In the genomic region with DNA sequence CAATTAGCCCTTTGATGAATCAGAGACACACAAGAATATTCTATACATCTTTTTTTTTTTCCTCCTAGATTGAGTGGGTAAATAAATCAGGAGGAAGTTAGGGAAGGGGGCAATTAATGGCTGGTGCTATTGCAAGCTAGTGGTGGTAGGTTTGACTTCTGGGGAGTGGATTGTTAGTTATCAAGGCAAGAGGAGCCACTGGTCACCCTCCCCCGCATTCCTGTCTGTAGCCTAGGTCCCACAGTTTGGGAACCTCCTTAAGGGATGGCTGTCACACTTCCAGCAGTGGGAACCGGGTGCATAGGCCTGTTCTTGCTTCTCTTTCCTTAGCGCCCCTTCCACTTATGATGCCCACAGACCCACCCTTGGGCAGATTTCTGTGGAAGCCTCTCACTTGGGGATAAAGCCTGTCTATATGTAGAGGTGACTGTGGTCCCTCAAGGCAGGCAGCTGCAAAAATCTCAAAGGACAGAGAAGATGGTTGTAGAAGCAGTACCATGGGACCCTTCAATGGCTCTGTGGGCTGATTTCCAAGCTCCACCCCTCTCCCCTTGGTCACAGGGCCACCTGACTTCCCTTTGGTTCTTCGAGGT, we compare ENCODE assay signal across 25 cellular contexts. TPM values are rescaled to one million over a fixed set of nuclear protein-coding genes. Genes with fewer than 3 reads are reported as not detected.
DNase-seq lines count a peak whose midpoint lies in the region; ATAC-seq and TF ChIP-seq lines count a peak whose summit lies in the region.
"Had no signal": no experiment of that assay in that cellular context is flagged by ENCODE, and none has a peak within 500 bp of the region (broad histone marks: within the 10 kb centered on the region; RNA-seq: fewer than 3 reads in every experiment).

No MANE protein-coding gene starts in this region.

- H3K4me3 Mint-ChIP-seq in nephron: peak overlapping the region; percentile 34 to 59 (median 46)
- peak overlapping the region; percentile 49 for H3K4me3 Mint-ChIP-seq in type B pancreatic cell
- H3K4me3 Mint-ChIP-seq: H9, HFFc6 had no signal

- no peaks in the 10 kb centered on the region for H3K36me3 Mint-ChIP-seq in nephron (ENCODE audit: low read depth)
- no peaks in the 10 kb centered on the region for H3K36me3 Mint-ChIP-seq in type B pancreatic cell

- H3K79me2 ChIP-seq in OCI-LY7 (ENCODE audit: insufficient read depth, low read depth, low read length): peaks cover 13% of the 10 kb centered on the region; the same call in 1 of the 2 replicates

- CTCF ChIA-PET in OCI-LY7 (lab: Charles Lee; ENCODE audit: unreplicated experiment): no interaction called here

- H3K4me1 ChIP-seq in OCI-LY7 (ENCODE audit: insufficient read depth, low read length, poor library complexity, severe bottlenecking): peaks cover 37% of the 10 kb centered on the region

- H3K27ac ChIP-seq in OCI-LY7 (ENCODE audit: low read depth, low read length, poor library complexity, severe bottlenecking): no peak overlapping the region
- H3K27ac ChIP-seq: C4-2B, HL-60 had no signal

- H2AFZ ChIP-seq in OCI-LY7 (ENCODE audit: low read length): no peak overlapping the region

- H3K4me1 Mint-ChIP-seq in nephron: peaks cover 21% of the 10 kb centered on the region
- peaks cover 20% of the 10 kb centered on the region for H3K4me1 Mint-ChIP-seq in type B pancreatic cell (ENCODE audit: unreplicated experiment)

- H3K27ac Mint-ChIP-seq in nephron (no peak overlapping the region), type B pancreatic cell (no peak overlapping the region)
- H3K27ac Mint-ChIP-seq: H9, HFFc6 had no signal

- BruUV-seq in OCI-LY7 (replicated peaks; lab: Mats Ljungman, UMichigan): no TSS peak

- H3K27me3 Mint-ChIP-seq in nephron (ENCODE audit: low read depth): peaks cover 3% of the 10 kb centered on the region
- H3K27me3 Mint-ChIP-seq in type B pancreatic cell: no peaks in the 10 kb centered on the region

- ATAC-seq in HG03520 (IDR thresholded peaks at IDR 0.05; ENCODE audit: unreplicated experiment) (no peak), GM19023 (IDR thresholded peaks at IDR 0.05; ENCODE audit: unreplicated experiment) (no peak)
- ATAC-seq: HepG2 had no signal

- DNase-seq in activated effector memory CD4-positive, alpha-beta T cell treated with anti-CD3 and anti-CD28 coated beads, Interleukin-2, amount 50 U/mL, for 16 hours: peak; percentile 58
- DNase-seq in activated effector memory CD4-positive, alpha-beta T cell treated with Interleukin-2 at 50 U/mL for 16 hours: no peak
- DNase-seq in OCI-LY7 (ENCODE audit: low spot score): peak; percentile 10
- no peak for DNase-seq in type B pancreatic cell (ENCODE audit: extremely low spot score, unreplicated experiment)
- no peak for DNase-seq in SKM-1 (lab: John Stamatoyannopoulos, UW; ENCODE audit: unreplicated experiment)
- DNase-seq: AML-193, EL, GF-D8, H9, HFFc6, KG1, MV-4-11, NCI-H1105 treated with DMSO at 0.1 percent for 48 hours, NCI-H2029 treated with DMSO at 0.1 percent for 48 hours, NCI-H226, NCI-H524 treated with DMSO at 0.1 percent for 48 hours, NCI-H82, Right ventricle myocardium superior had no signal

- no peaks in the 10 kb centered on the region for H3K36me3 ChIP-seq in OCI-LY7 (ENCODE audit: insufficient read depth, low read length)

- no peaks in the 10 kb centered on the region for H3K9me2 ChIP-seq in OCI-LY7 (ENCODE audit: insufficient read depth, low read length)

- H3K9me3 ChIP-seq in OCI-LY7 (ENCODE audit: low read length): no peaks in the 10 kb centered on the region

- TF ChIP-seq CTCF in OCI-LY7 (conservative IDR thresholded peaks at IDR 0.05; ENCODE audit: low read length) (no peak), nephron (IDR thresholded peaks at IDR 0.05; ENCODE audit: unreplicated experiment in 3 of 3) (no peak), type B pancreatic cell (conservative IDR thresholded peaks at IDR 0.05) (no peak)

- H3K9me3 Mint-ChIP-seq in nephron (no peaks in the 10 kb centered on the region), type B pancreatic cell (no peaks in the 10 kb centered on the region)
- H3K9me3 Mint-ChIP-seq: H9, HFFc6 had no signal

- POLR2A ChIA-PET in OCI-LY7 (lab: Charles Lee): interaction anchor here (0.7 kb wide), 1 partner anchor 677 kb away, joined by 3 read pairs; no protein-coding TSS in a partner anchor

- H4K20me1 ChIP-seq in OCI-LY7 (ENCODE audit: insufficient read depth, low read length): no peaks in the 10 kb centered on the region

- intact Hi-C loops in OCI-LY7 (cut with micrococcal nuclease; ENCODE audit: unreplicated experiment): loop anchor here (5.0 to 10.0 kb wide), 3 partner anchors 278 to 1316 kb away; a partner anchor contains a TSS

- no peak overlapping the region for H3K4me2 ChIP-seq in OCI-LY7 (ENCODE audit: low read length)

- no peak overlapping the region for H3K4me3 ChIP-seq in OCI-LY7 (ENCODE audit: low read depth, low read length, poor library complexity, severe bottlenecking)

RNA-seq across cellular contexts. Expression of a gene that starts 2.3 kb away (rescaled TPM):
- total RNA-seq in OCI-LY7 (2014; rRNA removed; shearing (Covaris generic)): 56.9 and 60.2 TPM in 2 replicates
- total RNA-seq in OCI-LY7 (2022) (41.1 and 45.8 TPM in 2 replicates), type B pancreatic cell (ENCODE audit: low replicate concordance) (16.3 and 29.5 TPM in 2 replicates)

RNA-seq across cellular contexts. Expression of a gene that starts 26.1 kb away (rescaled TPM):
- total RNA-seq in OCI-LY7 (2014; rRNA removed; shearing (Covaris generic)): 139 and 158 TPM in 2 replicates
- total RNA-seq in OCI-LY7 (2022) (87.3 and 114 TPM in 2 replicates), type B pancreatic cell (ENCODE audit: low replicate concordance) (179 and 258 TPM in 2 replicates)

RNA-seq across cellular contexts. Expression of a gene that starts 29.8 kb away (rescaled TPM):
- total RNA-seq in OCI-LY7 (2014; rRNA removed; shearing (Covaris generic)): 0.35 and 0.59 TPM in 2 replicates
- 0.13 TPM in 1 of 2 replicates, not detected in the other for total RNA-seq in OCI-LY7 (2022)
- 6.2 and 25.4 TPM in 2 replicates for total RNA-seq in type B pancreatic cell (ENCODE audit: low replicate concordance)
- total RNA-seq: HepG2, HT-29 had no signal

Comparison
In these comparisons a context has a peak if more than half of its experiments do, and no peak if none do; other contexts are left out.
1. DNase-seq: peak in activated effector memory CD4-positive, alpha-beta T cell treated with anti-CD3 and anti-CD28 coated beads, Interleukin-2, amount 50 U/mL, for 16 hours (single experiment) and OCI-LY7 (single experiment); none in activated effector memory CD4-positive, alpha-beta T cell treated with Interleukin-2 at 50 U/mL for 16 hours (single experiment), type B pancreatic cell (single experiment) and SKM-1 (single experiment).